In genomic region chr1:149613951-149614350, GRCh38 we compare ENCODE assay signal across 14 cellular contexts. TPM values are rescaled to one million over a fixed set of nuclear protein-coding genes. Genes with fewer than 3 reads are reported as not detected.
DNase-seq lines count a peak whose midpoint lies in the region; ATAC-seq, FAIRE-seq and TF ChIP-seq lines count a peak whose summit lies in the region.
"Not testable (repeated sequence)": the region's sequence is repeated elsewhere in the genome, so short reads cannot be mapped to it uniquely, and the experiment has no call there.
"Had no signal": no experiment of that assay in that cellular context is flagged by ENCODE, and none has a peak within 500 bp of the region (broad histone marks: within the 10 kb centered on the region; RNA-seq: fewer than 3 reads in every experiment).

No MANE protein-coding gene starts in this region.

- not testable (repeated sequence) for H3K4me3 ChIP-seq in MG63; bronchial epithelial cell (ENCODE audit: low read depth, low read length); naive thymus-derived CD4-positive, alpha-beta T cell (ENCODE audit: low read length)

- H3K4me1 ChIP-seq in naive thymus-derived CD4-positive, alpha-beta T cell (ENCODE audit: control insufficient read depth in 2 of 2, insufficient read depth in 2 of 2, low read length in 2 of 2) = not testable (repeated sequence)

- not testable (repeated sequence) for FAIRE-seq in bronchial epithelial cell (lab: Jason Lieb, UNC)

- peaks cover 12% of the 10 kb centered on the region for H3K4me1 Mint-ChIP-seq in CD4-positive, alpha-beta T cell (ENCODE audit: low read depth)
- H3K4me1 Mint-ChIP-seq in T-helper 17 cell = not testable (repeated sequence)
- peaks cover 17% of the 10 kb centered on the region for H3K4me1 Mint-ChIP-seq in activated naive CD8-positive, alpha-beta T cell (ENCODE audit: low read depth)
- peaks cover 6 to 25% (median 10%) of the 10 kb centered on the region in 7 donors for H3K4me1 Mint-ChIP-seq in naive thymus-derived CD4-positive, alpha-beta T cell
- H3K4me1 Mint-ChIP-seq in stimulated activated naive CD8-positive, alpha-beta T cell treated with anti-CD3 and anti-CD28 coated beads, Interleukin-15, Interleukin-2, amounts not matched to agents 100 ng/mL and 50 ng/mL, for 24 hours (ENCODE audit: low read depth) = peaks cover 18% of the 10 kb centered on the region

- peak overlapping the region; percentile 68 for H3K27ac Mint-ChIP-seq in CD4-positive, alpha-beta T cell
- peak overlapping the region; percentile 39 for H3K27ac Mint-ChIP-seq in T-helper 17 cell
- H3K27ac Mint-ChIP-seq in activated naive CD8-positive, alpha-beta T cell = peak overlapping the region; percentile 54
- H3K27ac Mint-ChIP-seq in naive thymus-derived CD4-positive, alpha-beta T cell = peak overlapping the region in 5 of 9 donors; percentile 65 to 82 (median 69)
- not testable (repeated sequence) for H3K27ac Mint-ChIP-seq in stimulated activated naive CD8-positive, alpha-beta T cell treated with anti-CD3 and anti-CD28 coated beads, Interleukin-15, Interleukin-2, amounts not matched to agents 100 ng/mL and 50 ng/mL, for 24 hours

- not testable (repeated sequence) for H3K4me3 Mint-ChIP-seq in CD4-positive, alpha-beta T cell; T-helper 17 cell; activated naive CD8-positive, alpha-beta T cell
- peak overlapping the region in 5 of 10 donors; percentile 17 to 62 (median 26) for H3K4me3 Mint-ChIP-seq in naive thymus-derived CD4-positive, alpha-beta T cell
- H3K4me3 Mint-ChIP-seq in stimulated activated naive CD8-positive, alpha-beta T cell treated with anti-CD3 and anti-CD28 coated beads, Interleukin-15, Interleukin-2, amounts not matched to agents 100 ng/mL and 50 ng/mL, for 24 hours = peak overlapping the region; percentile 32

- H3K27me3 ChIP-seq in CD4-positive, alpha-beta T cell (ENCODE audit: control insufficient read depth, insufficient read depth, low read length); MG63; bronchial epithelial cell (ENCODE audit: control insufficient read depth, insufficient read depth, low read length); naive thymus-derived CD4-positive, alpha-beta T cell (ENCODE audit: control insufficient read depth in 2 of 2, insufficient read depth in 2 of 2, low read length in 2 of 2): not testable (repeated sequence)

- not testable (repeated sequence) for H3K36me3 ChIP-seq in MG63; bronchial epithelial cell (ENCODE audit: control insufficient read depth, insufficient read depth, low read length); naive thymus-derived CD4-positive, alpha-beta T cell (ENCODE audit: control insufficient read depth in 2 of 3, insufficient read depth in 3 of 3, low read length in 3 of 3)

- DNase-seq in CD4-positive, alpha-beta T cell; T-helper 17 cell; naive thymus-derived CD4-positive, alpha-beta T cell: not testable (repeated sequence)
- DNase-seq in MG63 (peak; percentile 50), bronchial epithelial cell (ENCODE audit: low read depth) (peak; percentile 1), fibroblast of peridontal ligament (ENCODE audit: extremely low read depth) (peak; percentile 3)

- not testable (repeated sequence) for H3K9me3 Mint-ChIP-seq in CD4-positive, alpha-beta T cell; activated naive CD8-positive, alpha-beta T cell (ENCODE audit: low read depth); naive thymus-derived CD4-positive, alpha-beta T cell; stimulated activated naive CD8-positive, alpha-beta T cell treated with anti-CD3 and anti-CD28 coated beads, Interleukin-15, Interleukin-2, amounts not matched to agents 100 ng/mL and 50 ng/mL, for 24 hours

- H3K27ac ChIP-seq in CD4-positive, alpha-beta T cell (ENCODE audit: low read depth, low read length) = not testable (repeated sequence)
- peak overlapping the region; percentile 35 for H3K27ac ChIP-seq in naive thymus-derived CD4-positive, alpha-beta T cell (ENCODE audit: low read depth, low read length)

- not testable (repeated sequence) for TF ChIP-seq CTCF in CD4-positive, alpha-beta T cell (IDR thresholded peaks at IDR 0.05); bronchial epithelial cell (IDR thresholded peaks at IDR 0.05; ENCODE audit: insufficient read depth, low read length, severe bottlenecking)

- CTCF ChIA-PET in CD4-positive, alpha-beta T cell (lab: Charles Lee); naive thymus-derived CD4-positive, alpha-beta T cell (lab: Charles Lee): not testable (repeated sequence)

- H3K27me3 Mint-ChIP-seq in CD4-positive, alpha-beta T cell; T-helper 17 cell; activated naive CD8-positive, alpha-beta T cell; naive thymus-derived CD4-positive, alpha-beta T cell; stimulated activated naive CD8-positive, alpha-beta T cell treated with anti-CD3 and anti-CD28 coated beads, Interleukin-15, Interleukin-2, amounts not matched to agents 100 ng/mL and 50 ng/mL, for 24 hours: not testable (repeated sequence)

- not testable (repeated sequence) for ATAC-seq in CD4-positive, alpha-beta T cell (ENCODE audit: poor library complexity); T-helper 17 cell; naive thymus-derived CD4-positive, alpha-beta T cell

- POLR2A ChIA-PET in CD4-positive, alpha-beta T cell (lab: Charles Lee); naive thymus-derived CD4-positive, alpha-beta T cell (lab: Charles Lee): not testable (repeated sequence)

- intact Hi-C loops in CD4-positive, alpha-beta T cell (cut with DNase I, micrococcal nuclease); naive thymus-derived CD4-positive, alpha-beta T cell (cut with micrococcal nuclease): not testable (repeated sequence)

- H3K36me3 Mint-ChIP-seq in CD4-positive, alpha-beta T cell (ENCODE audit: low read depth); T-helper 17 cell (ENCODE audit: low read depth); activated naive CD8-positive, alpha-beta T cell; naive thymus-derived CD4-positive, alpha-beta T cell; stimulated activated naive CD8-positive, alpha-beta T cell treated with anti-CD3 and anti-CD28 coated beads, Interleukin-15, Interleukin-2, amounts not matched to agents 100 ng/mL and 50 ng/mL, for 24 hours (ENCODE audit: low read depth): not testable (repeated sequence)

- H3K9me3 ChIP-seq in CD4-positive, alpha-beta T cell (ENCODE audit: control insufficient read depth, low read length); MG63; T-helper 17 cell (ENCODE audit: control insufficient read depth, low read length, poor library complexity, severe bottlenecking); naive thymus-derived CD4-positive, alpha-beta T cell (ENCODE audit: control insufficient read depth in 2 of 3, low read length in 3 of 3): not testable (repeated sequence)

RNA-seq across cellular contexts. Expression of gene PPIAL4C, which starts 30.3 kb away (rescaled TPM):
- total RNA-seq in CD4-positive, alpha-beta T cell = not detected
- not detected in 2 replicates for total RNA-seq in MG63 (2014; rRNA removed; shearing (Covaris generic); ENCODE audit: low replicate concordance)
- total RNA-seq in T-helper 17 cell (not detected), bronchial epithelial cell (not detected in 2 replicates)
- total RNA-seq in naive thymus-derived CD4-positive, alpha-beta T cell = 1 to 10 TPM in 2 of 5 experiments, not detected in 3; 2.0 to 2.4 TPM
- polyA plus RNA-seq in naive thymus-derived CD4-positive, alpha-beta T cell = not detected
- total RNA-seq: A673, GM23248, H7 had no signal
- polyA plus RNA-seq: BJ; CD8-positive, alpha-beta memory T cell; GM23248; H1 had no signal
